8 cellular contexts compared by ENCODE assay signal in genomic region chr4:143616771-143617170, GRCh38.
A peak's percentile ranks its signal among the peaks of the same experiment; 100 is the strongest.
DNase-seq lines count a peak whose midpoint lies in the region; ATAC-seq and TF ChIP-seq lines count a peak whose summit lies in the region.

No MANE protein-coding gene starts in this region.

- TF ChIP-seq CTCF in neural progenitor cell (IDR thresholded peaks at IDR 0.05), result no peak
- no peak for TF ChIP-seq CTCF in H9 (conservative IDR thresholded peaks at IDR 0.05)

- H3K4ac ChIP-seq in H9 (ENCODE audit: low read depth, low read length), result no peak overlapping the region

- peak; percentile 96 for ATAC-seq in HG03039 (IDR thresholded peaks at IDR 0.05; ENCODE audit: unreplicated experiment)
- no peak for ATAC-seq in T-cell (replicated peaks in 1 of 4)
- no peak for ATAC-seq in sciatic nerve

- no peak overlapping the region for H4K5ac ChIP-seq in H9 (ENCODE audit: insufficient read length, low read depth, low read length)

- H3K9ac ChIP-seq in neural progenitor cell (no peak overlapping the region), H9 (ENCODE audit: extremely low read depth, insufficient read length, low read length) (no peak overlapping the region)

- H3K27me3 ChIP-seq in neural progenitor cell, result no peaks in the 10 kb centered on the region
- no peaks in the 10 kb centered on the region for H3K27me3 ChIP-seq in H9 (ENCODE audit: insufficient read depth, low read length)

- no peaks in the 10 kb centered on the region for H3K4me1 ChIP-seq in neural progenitor cell
- no peaks in the 10 kb centered on the region for H3K4me1 ChIP-seq in H9 (ENCODE audit: insufficient read depth, low read length)

- H3K4me2 ChIP-seq in neural progenitor cell, result no peak overlapping the region
- no peak overlapping the region for H3K4me2 ChIP-seq in H9 (ENCODE audit: insufficient read depth, insufficient read length, low read length)

- no peaks in the 10 kb centered on the region for H3K36me3 ChIP-seq in neural progenitor cell

- no peak overlapping the region for H2BK5ac ChIP-seq in H9 (ENCODE audit: insufficient read length, low read length)

- H3K14ac ChIP-seq in H9 (ENCODE audit: insufficient read depth, low read length), result no peak overlapping the region

- H3K79me2 ChIP-seq in neural progenitor cell (ENCODE audit: low read depth) (no peaks in the 10 kb centered on the region), H9 (ENCODE audit: insufficient read depth, low read length) (no peaks in the 10 kb centered on the region)

- peak; percentile 0 to 21 (median 12) for DNase-seq in stimulated activated CD4-positive, alpha-beta T cell treated with anti-CD3 and anti-CD28 coated beads, Interleukin-12 subunit alpha, Interleukin-12 subunit beta, amount 100 ng/mL, for 48 hours (ENCODE audit: low read depth in 2 of 3, low spot score in 1 of 3)
- DNase-seq in stimulated activated CD4-positive, alpha-beta T cell treated with anti-CD3 and anti-CD28 coated beads, Interleukin-4, amount 100 ng/mL, for 4 hours, result no peak
- DNase-seq in T-helper 2 cell treated with Interferon-gamma antibody and Interleukin-4, amounts not matched to agents 5 μg/mL and 100 μg/mL, for 36 hours (ENCODE audit: low spot score), result peak; percentile 38
- no peak for DNase-seq in T-cell
- DNase-seq in neural progenitor cell (ENCODE audit: low spot score), result no peak
- no peak for DNase-seq in H9
- no peak for DNase-seq in sciatic nerve (ENCODE audit: low spot score)

- no peaks in the 10 kb centered on the region for H3K36me3 Mint-ChIP-seq in T-helper 2 cell treated with Interferon-gamma antibody and Interleukin-4, amounts not matched to agents 5 μg/mL and 100 μg/mL, for 36 hours (ENCODE audit: low read depth)
- no peaks in the 10 kb centered on the region for H3K36me3 Mint-ChIP-seq in T-cell
- no peaks in the 10 kb centered on the region for H3K36me3 Mint-ChIP-seq in neural progenitor cell
- no peaks in the 10 kb centered on the region for H3K36me3 Mint-ChIP-seq in H9 (ENCODE audit: insufficient read depth in 1 of 3, low read depth in 3 of 3)

- peaks cover 48% of the 10 kb centered on the region for H3K27me3 Mint-ChIP-seq in T-helper 2 cell treated with Interferon-gamma antibody and Interleukin-4, amounts not matched to agents 5 μg/mL and 100 μg/mL, for 36 hours (ENCODE audit: low read depth)
- peaks cover 3 to 4% of the 10 kb centered on the region in 2 donors for H3K27me3 Mint-ChIP-seq in T-cell
- peaks cover 4% of the 10 kb centered on the region for H3K27me3 Mint-ChIP-seq in neural progenitor cell (ENCODE audit: insufficient read depth, low read depth)
- no peaks in the 10 kb centered on the region for H3K27me3 Mint-ChIP-seq in H9 (ENCODE audit: low read depth)

- no peak overlapping the region for H2BK15ac ChIP-seq in H9 (ENCODE audit: low read depth, low read length)

- intact Hi-C loops in sciatic nerve (cut with DNase I), result no loop called here

- H3K56ac ChIP-seq in H9 (ENCODE audit: insufficient read length, low read depth, low read length), result no peak overlapping the region

- H3K27ac Mint-ChIP-seq in T-helper 2 cell treated with Interferon-gamma antibody and Interleukin-4, amounts not matched to agents 5 μg/mL and 100 μg/mL, for 36 hours, result no peak overlapping the region
- H3K27ac Mint-ChIP-seq in T-cell (no peak overlapping the region), neural progenitor cell (no peak overlapping the region), H9 (no peak overlapping the region)

- H3K79me1 ChIP-seq in H9 (ENCODE audit: insufficient read depth, low read depth, low read length, poor library complexity, severe bottlenecking), result no peaks in the 10 kb centered on the region

- no peak overlapping the region for H3K23ac ChIP-seq in H9 (ENCODE audit: insufficient read length, low read depth, low read length)

- no peak overlapping the region for H4K91ac ChIP-seq in H9 (ENCODE audit: insufficient read length, low read depth, low read length)

- H2BK12ac ChIP-seq in H9 (ENCODE audit: insufficient read length, low read depth, low read length), result no peak overlapping the region

- no peak overlapping the region for H2BK20ac ChIP-seq in H9 (ENCODE audit: low read depth, low read length, poor library complexity, severe bottlenecking)

- no peak overlapping the region for H3K18ac ChIP-seq in H9 (ENCODE audit: insufficient read length, low read depth, low read length)

- H3K4me1 Mint-ChIP-seq in T-helper 2 cell treated with Interferon-gamma antibody and Interleukin-4, amounts not matched to agents 5 μg/mL and 100 μg/mL, for 36 hours (ENCODE audit: low read depth), result peaks cover 12% of the 10 kb centered on the region
- H3K4me1 Mint-ChIP-seq in T-cell (peaks cover 0 to 6% (median 0%) of the 10 kb centered on the region in 3 donors), neural progenitor cell (no peaks in the 10 kb centered on the region), H9 (no peaks in the 10 kb centered on the region)

- H3K4me3 Mint-ChIP-seq in T-helper 2 cell treated with Interferon-gamma antibody and Interleukin-4, amounts not matched to agents 5 μg/mL and 100 μg/mL, for 36 hours, result no peak overlapping the region
- no peak overlapping the region for H3K4me3 Mint-ChIP-seq in T-cell
- H3K4me3 Mint-ChIP-seq in neural progenitor cell, result no peak overlapping the region
- no peak overlapping the region for H3K4me3 Mint-ChIP-seq in H9

- H3K23me2 ChIP-seq in H9 (ENCODE audit: insufficient read length, low read depth, low read length, poor library complexity, severe bottlenecking), result no peaks in the 10 kb centered on the region

- POLR2A ChIA-PET in T-cell (lab: Charles Lee), result no interaction called here

- H2AFZ ChIP-seq in neural progenitor cell (replicated peaks), result no peak overlapping the region
- H2AFZ ChIP-seq in H9 (ENCODE audit: low read length), result no peak overlapping the region

- no peak overlapping the region for H2AK5ac ChIP-seq in H9 (ENCODE audit: insufficient read length, low read length)

- CTCF ChIA-PET in T-cell (lab: Charles Lee), result no interaction called here

- H4K8ac ChIP-seq in H9 (replicated peaks; ENCODE audit: insufficient read length, low read depth, low read length), result no peak overlapping the region

- H3K4me3 ChIP-seq in neural progenitor cell, result no peak overlapping the region

- H3K27ac ChIP-seq in neural progenitor cell (no peak overlapping the region), H9 (ENCODE audit: insufficient read length, low read depth, low read length) (no peak overlapping the region)

- H3T11ph ChIP-seq in H9 (ENCODE audit: low read length), result no peak overlapping the region

- H4K20me1 ChIP-seq in neural progenitor cell (ENCODE audit: low read depth), result no peaks in the 10 kb centered on the region
- H4K20me1 ChIP-seq in H9 (ENCODE audit: control insufficient read depth, insufficient read depth, insufficient read length), result no peaks in the 10 kb centered on the region

- no peaks in the 10 kb centered on the region for H3K9me3 Mint-ChIP-seq in T-helper 2 cell treated with Interferon-gamma antibody and Interleukin-4, amounts not matched to agents 5 μg/mL and 100 μg/mL, for 36 hours
- no peaks in the 10 kb centered on the region for H3K9me3 Mint-ChIP-seq in T-cell
- H3K9me3 Mint-ChIP-seq in neural progenitor cell, result no peaks in the 10 kb centered on the region
- 0 out of 5 replicates have a peak, but pooled peaks cover 0 to 2% of the 10 kb centered on the region in 2 experiments for H3K9me3 Mint-ChIP-seq in H9

- no peak overlapping the region for H2BK120ac ChIP-seq in H9 (ENCODE audit: low read depth, low read length, poor library complexity, severe bottlenecking)

- no peaks in the 10 kb centered on the region for H3F3A ChIP-seq in neural progenitor cell (ENCODE audit: low read depth)

- WGBS in H9 (ENCODE audit: extremely low coverage, insufficient read length, low lambda C conversion rate), result no CpG with 5 or more reads among the region's 8 CpGs

- H3K9me3 ChIP-seq in neural progenitor cell (ENCODE audit: low read depth) (no peaks in the 10 kb centered on the region), H9 (ENCODE audit: control insufficient read depth, low read depth, low read length) (no peaks in the 10 kb centered on the region)

Comparison
In these comparisons a context has a peak if more than half of its experiments do, and no peak if none do; other contexts are left out.
1. DNase-seq: peak in stimulated activated CD4-positive, alpha-beta T cell treated with anti-CD3 and anti-CD28 coated beads, Interleukin-12 subunit alpha, Interleukin-12 subunit beta, amount 100 ng/mL, for 48 hours (3 of 3) and T-helper 2 cell treated with Interferon-gamma antibody and Interleukin-4, amounts not matched to agents 5 μg/mL and 100 μg/mL, for 36 hours (single experiment); none in stimulated activated CD4-positive, alpha-beta T cell treated with anti-CD3 and anti-CD28 coated beads, Interleukin-4, amount 100 ng/mL, for 4 hours (0 of 2), T-cell (0 of 34), neural progenitor cell (single experiment), H9 (single experiment) and sciatic nerve (single experiment).